ENCODE assay signal across 12 cellular contexts in the genomic region with DNA sequence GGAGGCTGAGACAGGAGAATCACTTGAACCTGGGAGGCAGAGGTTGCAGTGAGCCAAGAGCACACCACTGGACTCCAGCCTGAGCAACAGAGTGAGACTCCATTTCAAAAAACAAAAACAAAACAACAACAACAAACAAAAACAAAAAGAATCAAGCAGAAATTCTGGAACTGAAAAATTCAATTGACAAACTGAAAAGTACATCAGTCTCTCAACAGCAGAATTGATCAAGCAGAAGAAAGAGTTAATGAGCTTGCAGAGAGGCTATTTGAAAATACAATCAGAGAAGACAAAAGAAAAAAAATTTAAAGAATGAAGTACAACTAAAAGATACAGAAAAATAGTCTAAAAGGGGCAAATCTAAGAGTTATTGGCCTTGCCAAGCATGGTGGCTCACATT. TPM values are rescaled to one million over a fixed set of nuclear protein-coding genes. Genes with fewer than 3 reads are reported as not detected.
"Had no signal": no experiment of that assay in that cellular context is flagged by ENCODE, and none has a peak within 500 bp of the region (broad histone marks: within the 10 kb centered on the region; RNA-seq: fewer than 3 reads in every experiment).

No MANE protein-coding gene starts in this region.

- FAIRE-seq: H1, H54 had no signal

- H3K9ac ChIP-seq: GM23248 had no signal

- H3K4me1 ChIP-seq: HAP-1 had no signal

- H3K4me2 ChIP-seq: GM23338 had no signal

- H2AFZ ChIP-seq: GM23248, GM23338 had no signal

- H3K27ac ChIP-seq: GM23248 had no signal

- DNase-seq: GM23248, GOT3, H7, H9, HCEC 1CT, HFFc6 had no signal

- H3K4me3 ChIP-seq: GM23248, GM23338, HAP-1 had no signal

- ATAC-seq: GM23338, HCT116 had no signal

- H3K36me3 ChIP-seq: HAP-1 had no signal

RNA-seq across cellular contexts. Expression of gene EFHB, which starts 22.6 kb away (rescaled TPM):
- total RNA-seq: H4 had no signal
